16 cellular contexts compared by ENCODE assay signal in genomic region chr12:89448526-89448925, GRCh38.
DNase-seq lines count a peak whose midpoint lies in the region; ATAC-seq, FAIRE-seq and TF ChIP-seq lines count a peak whose summit lies in the region.
"Had no signal": no experiment of that assay in that cellular context is flagged by ENCODE, and none has a peak within 500 bp of the region (broad histone marks: within the 10 kb centered on the region; RNA-seq: fewer than 3 reads in every experiment).

No MANE protein-coding gene starts in this region.

- CTCF ChIA-PET in A673 (lab: Charles Lee) (no interaction called here), Calu3 (lab: Charles Lee) (no interaction called here)

- TF ChIP-seq CTCF in A673 (conservative IDR thresholded peaks at IDR 0.05; ENCODE audit: low read depth, low read length) = no peak
- TF ChIP-seq CTCF in Calu3 (IDR thresholded peaks at IDR 0.05; ENCODE audit: unreplicated experiment) = no peak

- no peaks in the 10 kb centered on the region for H3K36me3 ChIP-seq in A673 (ENCODE audit: insufficient read depth, low read length, poor library complexity, severe bottlenecking)

- H3K9me3 ChIP-seq in A673 (ENCODE audit: low read depth, low read length, poor library complexity, severe bottlenecking) = no peaks in the 10 kb centered on the region
- H3K9me3 ChIP-seq: SK-N-SH had no signal

- H3K4me1 ChIP-seq in A673 (ENCODE audit: insufficient read depth, low read length, poor library complexity, severe bottlenecking) = peaks cover 48% of the 10 kb centered on the region

- intact Hi-C loops in A673 (cut with micrococcal nuclease; ENCODE audit: unreplicated experiment) = no loop called here
- intact Hi-C loops in Calu3 (cut with micrococcal nuclease; ENCODE audit: unreplicated experiment) = no loop called here

- DNase-seq in A673 (ENCODE audit: low spot score) (no peak), H54 (ENCODE audit: insufficient read length, low spot score) (no peak), Calu3 (no peak), NCI-H748 (lab: John Stamatoyannopoulos, UW; ENCODE audit: unreplicated experiment) (no peak)
- DNase-seq: AML-193, DND-41, KBM-7, NCI-H1436 treated with DMSO at 0.1 percent for 48 hours, NCI-H510A treated with DMSO at 0.1 percent for 48 hours, SK-N-SH had no signal

- H3K4me3 ChIP-seq in A673 (ENCODE audit: low read depth, low read length, poor library complexity, severe bottlenecking) = no peak overlapping the region

- POLR2A ChIA-PET in A673 (lab: Charles Lee; ENCODE audit: low non-redundant PET) = no interaction called here

- H3K27me3 ChIP-seq in A673 (replicated peaks; ENCODE audit: insufficient read depth, low read depth, low read length, poor library complexity) = no peaks in the 10 kb centered on the region

- H3K4me1 Mint-ChIP-seq in activated T-helper 17 cell treated with anti-CD3 and anti-CD28 coated beads, Interleukin-2, amount 50 U/mL, for 72 hours = no peaks in the 10 kb centered on the region
- H3K4me1 Mint-ChIP-seq in Calu3 (ENCODE audit: low read depth, unreplicated experiment) = peaks cover 38% of the 10 kb centered on the region

- no peaks in the 10 kb centered on the region for H3K9me3 Mint-ChIP-seq in activated T-helper 17 cell treated with anti-CD3 and anti-CD28 coated beads, Interleukin-2, amount 50 U/mL, for 72 hours
- H3K9me3 Mint-ChIP-seq in Calu3 (ENCODE audit: low read depth, unreplicated experiment) = no peaks in the 10 kb centered on the region

- no peak for TF ChIP-seq POLR2A in H54 (IDR thresholded peaks at IDR 0.05; ENCODE audit: low read depth, low read length)

- H3K27me3 Mint-ChIP-seq in activated T-helper 17 cell treated with anti-CD3 and anti-CD28 coated beads, Interleukin-2, amount 50 U/mL, for 72 hours = no peaks in the 10 kb centered on the region
- H3K27me3 Mint-ChIP-seq in Calu3 (ENCODE audit: unreplicated experiment) = no peaks in the 10 kb centered on the region

- peak overlapping the region; percentile 43 for H3K27ac Mint-ChIP-seq in activated T-helper 17 cell treated with anti-CD3 and anti-CD28 coated beads, Interleukin-2, amount 50 U/mL, for 72 hours
- H3K27ac Mint-ChIP-seq in Calu3 (ENCODE audit: unreplicated experiment) = no peak overlapping the region

- ATAC-seq in activated T-helper 17 cell treated with anti-CD3 and anti-CD28 coated beads, Interleukin-2, amount 50 U/mL, for 72 hours (replicated peaks) = peak; percentile 11
- ATAC-seq in esophagus mucosa (peak; percentile 89), GM18873 (IDR thresholded peaks at IDR 0.05; ENCODE audit: low FRiP score, unreplicated experiment) (no peak), HG03439 (IDR thresholded peaks at IDR 0.05; ENCODE audit: unreplicated experiment) (no peak)
- ATAC-seq: Panc1, Right ventricle myocardium inferior had no signal

- no peak overlapping the region for H3K4me3 Mint-ChIP-seq in activated T-helper 17 cell treated with anti-CD3 and anti-CD28 coated beads, Interleukin-2, amount 50 U/mL, for 72 hours
- no peak overlapping the region for H3K4me3 Mint-ChIP-seq in Calu3 (ENCODE audit: low read depth, unreplicated experiment)

- peak; percentile 76 for FAIRE-seq in H54 (lab: Jason Lieb, UNC)

- peaks cover 20% of the 10 kb centered on the region for H3K36me3 Mint-ChIP-seq in activated T-helper 17 cell treated with anti-CD3 and anti-CD28 coated beads, Interleukin-2, amount 50 U/mL, for 72 hours (ENCODE audit: low read depth)
- H3K36me3 Mint-ChIP-seq in Calu3 (ENCODE audit: insufficient read depth, unreplicated experiment) = no peaks in the 10 kb centered on the region

- H3K27ac ChIP-seq in A673 (ENCODE audit: low read depth, low read length, poor library complexity, severe bottlenecking) = peak overlapping the region; percentile 7

- BruUV-seq in A673 (replicated peaks; lab: Mats Ljungman, UMichigan) (no TSS peak), Calu3 (replicated peaks; lab: Mats Ljungman, UMichigan) (no TSS peak)

Comparison
In these comparisons a context has a peak if more than half of its experiments do, and no peak if none do; other contexts are left out.
1. ATAC-seq: peak in activated T-helper 17 cell treated with anti-CD3 and anti-CD28 coated beads, Interleukin-2, amount 50 U/mL, for 72 hours (single experiment) and esophagus mucosa (single experiment); none in GM18873 (single experiment) and HG03439 (single experiment).